1 cellular context compared by ENCODE assay signal in the genomic region with DNA sequence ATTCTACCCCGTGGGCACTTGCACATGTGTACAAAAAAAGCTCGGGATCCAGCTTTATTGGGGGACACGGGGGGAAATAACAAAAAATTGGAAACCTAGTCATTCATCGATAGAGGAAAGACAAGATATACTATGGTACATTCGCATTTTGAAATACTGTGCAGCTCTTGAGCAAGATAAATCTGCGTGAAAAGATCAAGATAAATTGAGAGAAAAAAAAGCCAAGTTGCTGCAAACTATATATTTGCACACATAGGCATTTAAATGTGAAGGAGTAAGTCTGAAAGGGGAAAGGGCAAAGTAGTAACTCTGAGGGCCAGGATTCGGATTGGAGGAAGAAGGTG.
TF ChIP-seq lines count a peak whose summit lies in the region.

No MANE protein-coding gene starts in this region.

TF ChIP-seq in GM23338, 12 proteins besides CTCF, POLR2A, EP300 and RAD21 (continued from another document):
- TF ChIP-seq, protein P1, sequence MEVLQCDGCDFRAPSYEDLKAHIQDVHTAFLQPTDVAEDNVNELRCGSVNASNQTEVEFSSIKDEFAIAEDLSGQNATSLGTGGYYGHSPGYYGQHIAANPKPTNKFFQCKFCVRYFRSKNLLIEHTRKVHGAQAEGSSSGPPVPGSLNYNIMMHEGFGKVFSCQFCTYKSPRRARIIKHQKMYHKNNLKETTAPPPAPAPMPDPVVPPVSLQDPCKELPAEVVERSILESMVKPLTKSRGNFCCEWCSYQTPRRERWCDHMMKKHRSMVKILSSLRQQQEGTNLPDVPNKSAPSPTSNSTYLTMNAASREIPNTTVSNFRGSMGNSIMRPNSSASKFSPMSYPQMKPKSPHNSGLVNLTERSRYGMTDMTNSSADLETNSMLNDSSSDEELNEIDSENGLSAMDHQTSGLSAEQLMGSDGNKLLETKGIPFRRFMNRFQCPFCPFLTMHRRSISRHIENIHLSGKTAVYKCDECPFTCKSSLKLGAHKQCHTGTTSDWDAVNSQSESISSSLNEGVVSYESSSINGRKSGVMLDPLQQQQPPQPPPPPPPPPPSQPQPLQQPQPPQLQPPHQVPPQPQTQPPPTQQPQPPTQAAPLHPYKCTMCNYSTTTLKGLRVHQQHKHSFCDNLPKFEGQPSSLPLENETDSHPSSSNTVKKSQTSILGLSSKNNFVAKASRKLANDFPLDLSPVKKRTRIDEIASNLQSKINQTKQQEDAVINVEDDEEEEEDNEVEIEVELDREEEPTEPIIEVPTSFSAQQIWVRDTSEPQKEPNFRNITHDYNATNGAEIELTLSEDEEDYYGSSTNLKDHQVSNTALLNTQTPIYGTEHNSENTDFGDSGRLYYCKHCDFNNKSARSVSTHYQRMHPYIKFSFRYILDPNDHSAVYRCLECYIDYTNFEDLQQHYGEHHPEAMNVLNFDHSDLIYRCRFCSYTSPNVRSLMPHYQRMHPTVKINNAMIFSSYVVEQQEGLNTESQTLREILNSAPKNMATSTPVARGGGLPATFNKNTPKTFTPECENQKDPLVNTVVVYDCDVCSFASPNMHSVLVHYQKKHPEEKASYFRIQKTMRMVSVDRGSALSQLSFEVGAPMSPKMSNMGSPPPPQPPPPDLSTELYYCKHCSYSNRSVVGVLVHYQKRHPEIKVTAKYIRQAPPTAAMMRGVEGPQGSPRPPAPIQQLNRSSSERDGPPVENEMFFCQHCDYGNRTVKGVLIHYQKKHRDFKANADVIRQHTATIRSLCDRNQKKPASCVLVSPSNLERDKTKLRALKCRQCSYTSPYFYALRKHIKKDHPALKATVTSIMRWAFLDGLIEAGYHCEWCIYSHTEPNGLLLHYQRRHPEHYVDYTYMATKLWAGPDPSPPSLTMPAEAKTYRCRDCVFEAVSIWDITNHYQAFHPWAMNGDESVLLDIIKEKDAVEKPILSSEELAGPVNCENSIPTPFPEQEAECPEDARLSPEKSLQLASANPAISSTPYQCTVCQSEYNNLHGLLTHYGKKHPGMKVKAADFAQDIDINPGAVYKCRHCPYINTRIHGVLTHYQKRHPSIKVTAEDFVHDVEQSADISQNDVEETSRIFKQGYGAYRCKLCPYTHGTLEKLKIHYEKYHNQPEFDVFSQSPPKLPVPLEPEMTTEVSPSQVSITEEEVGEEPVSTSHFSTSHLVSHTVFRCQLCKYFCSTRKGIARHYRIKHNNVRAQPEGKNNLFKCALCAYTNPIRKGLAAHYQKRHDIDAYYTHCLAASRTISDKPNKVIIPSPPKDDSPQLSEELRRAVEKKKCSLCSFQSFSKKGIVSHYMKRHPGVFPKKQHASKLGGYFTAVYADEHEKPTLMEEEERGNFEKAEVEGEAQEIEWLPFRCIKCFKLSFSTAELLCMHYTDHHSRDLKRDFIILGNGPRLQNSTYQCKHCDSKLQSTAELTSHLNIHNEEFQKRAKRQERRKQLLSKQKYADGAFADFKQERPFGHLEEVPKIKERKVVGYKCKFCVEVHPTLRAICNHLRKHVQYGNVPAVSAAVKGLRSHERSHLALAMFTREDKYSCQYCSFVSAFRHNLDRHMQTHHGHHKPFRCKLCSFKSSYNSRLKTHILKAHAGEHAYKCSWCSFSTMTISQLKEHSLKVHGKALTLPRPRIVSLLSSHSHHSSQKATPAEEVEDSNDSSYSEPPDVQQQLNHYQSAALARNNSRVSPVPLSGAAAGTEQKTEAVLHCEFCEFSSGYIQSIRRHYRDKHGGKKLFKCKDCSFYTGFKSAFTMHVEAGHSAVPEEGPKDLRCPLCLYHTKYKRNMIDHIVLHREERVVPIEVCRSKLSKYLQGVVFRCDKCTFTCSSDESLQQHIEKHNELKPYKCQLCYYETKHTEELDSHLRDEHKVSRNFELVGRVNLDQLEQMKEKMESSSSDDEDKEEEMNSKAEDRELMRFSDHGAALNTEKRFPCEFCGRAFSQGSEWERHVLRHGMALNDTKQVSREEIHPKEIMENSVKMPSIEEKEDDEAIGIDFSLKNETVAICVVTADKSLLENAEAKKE (CRISPR knock-in tag; IDR thresholded peaks at IDR 0.05) = no peak
